29 cellular contexts compared by ENCODE assay signal in genomic region chr16:68503334-68503733, GRCh38. TPM values are rescaled to one million over a fixed set of nuclear protein-coding genes. Genes with fewer than 3 reads are reported as not detected.
DNase-seq lines count a peak whose midpoint lies in the region; ATAC-seq, FAIRE-seq and TF ChIP-seq lines count a peak whose summit lies in the region.
"Had no signal": no experiment of that assay in that cellular context is flagged by ENCODE, and none has a peak within 500 bp of the region (broad histone marks: within the 10 kb centered on the region; RNA-seq: fewer than 3 reads in every experiment).

No MANE protein-coding gene starts in this region.

- TF ChIP-seq POLR2A in A549 (IDR thresholded peaks at IDR 0.05; ENCODE audit: low read length) (no peak), transverse colon (IDR thresholded peaks at IDR 0.05) (no peak)

- TF ChIP-seq RAD21 in A549 (conservative IDR thresholded peaks at IDR 0.05 in 1 of 2, IDR thresholded peaks at IDR 0.05 in 1 of 2) = no peak

- H3K9me3 Mint-ChIP-seq in activated T-cell treated with anti-CD3 and anti-CD28 coated beads, Interleukin-2, amount 50 U/mL, for 72 hours = no peaks in the 10 kb centered on the region
- no peaks in the 10 kb centered on the region for H3K9me3 Mint-ChIP-seq in CD8-positive, alpha-beta memory T cell
- H3K9me3 Mint-ChIP-seq: CD4-positive, CD25-positive, alpha-beta regulatory T cell; naive B cell; stimulated activated naive CD8-positive, alpha-beta T cell treated with anti-CD3 and anti-CD28 coated beads, Interleukin-15, Interleukin-2, amounts not matched to agents 100 ng/mL and 50 ng/mL, for 24 hours; WTC11 had no signal

- no peaks in the 10 kb centered on the region for H3K27me3 ChIP-seq in CD8-positive, alpha-beta memory T cell (ENCODE audit: insufficient read depth, low read length, poor library complexity, severe bottlenecking)
- no peaks in the 10 kb centered on the region for H3K27me3 ChIP-seq in transverse colon

- no peak overlapping the region for H3K27ac Mint-ChIP-seq in activated T-cell treated with anti-CD3 and anti-CD28 coated beads, Interleukin-2, amount 50 U/mL, for 72 hours
- H3K27ac Mint-ChIP-seq in CD8-positive, alpha-beta memory T cell = peak overlapping the region in 1 of 8 donors; percentile 38
- H3K27ac Mint-ChIP-seq: CD4-positive, CD25-positive, alpha-beta regulatory T cell; naive B cell; stimulated activated naive CD8-positive, alpha-beta T cell treated with anti-CD3 and anti-CD28 coated beads, Interleukin-15, Interleukin-2, amounts not matched to agents 100 ng/mL and 50 ng/mL, for 24 hours; WTC11 had no signal

- peak in 1 of 2 experiments; percentile 33; a peak in 3 of 6 replicates for ATAC-seq in A549
- ATAC-seq in activated T-cell treated with anti-CD3 and anti-CD28 coated beads, Interleukin-2, amount 50 U/mL, for 72 hours (replicated peaks in 1 of 2) = no peak
- ATAC-seq: HepG2, WTC11 had no signal

- in situ Hi-C loops in transverse colon (cut with MboI; ENCODE audit: low pct_ligation_motif_present in 1 of 4, low pct_unique_long_range_greater_than_20kb in 1 of 4, low sequenced_read_pairs in 3 of 4) (loop anchor here in 2 of 4 donors (10.0 to 25.0 kb wide), 2 partner anchors 99 to 116 kb away; no protein-coding TSS in a partner anchor), G401 (cut with HindIII; ENCODE audit: low sequenced_read_pairs) (no loop called here)

- no peaks in the 10 kb centered on the region for H3K27me3 Mint-ChIP-seq in activated T-cell treated with anti-CD3 and anti-CD28 coated beads, Interleukin-2, amount 50 U/mL, for 72 hours (ENCODE audit: low read depth)
- no peaks in the 10 kb centered on the region for H3K27me3 Mint-ChIP-seq in CD8-positive, alpha-beta memory T cell
- H3K27me3 Mint-ChIP-seq: stimulated activated naive CD8-positive, alpha-beta T cell treated with anti-CD3 and anti-CD28 coated beads, Interleukin-15, Interleukin-2, amounts not matched to agents 100 ng/mL and 50 ng/mL, for 24 hours had no signal

- FAIRE-seq in A549 (lab: Jason Lieb, UNC) = no peak
- FAIRE-seq: GM12891, HepG2, RCC 7860 had no signal

- H3K27ac ChIP-seq in A549 (no peak overlapping the region), transverse colon (no peak overlapping the region)
- H3K27ac ChIP-seq in CD8-positive, alpha-beta memory T cell (ENCODE audit: low read depth, low read length) = no peak overlapping the region
- H3K27ac ChIP-seq: SK-N-MC had no signal

- TF ChIP-seq EP300 in A549 (IDR thresholded peaks at IDR 0.05) = no peak
- TF ChIP-seq EP300 in transverse colon (IDR thresholded peaks at IDR 0.05; ENCODE audit: low read depth) = no peak

- H3K4me1 ChIP-seq in A549 (no peaks in the 10 kb centered on the region), transverse colon (no peaks in the 10 kb centered on the region)
- H3K4me1 ChIP-seq in CD8-positive, alpha-beta memory T cell (ENCODE audit: insufficient read depth, low read length) = no peaks in the 10 kb centered on the region

- POLR2A ChIA-PET in A549 (lab: Yijun Ruan, JAX) = no interaction called here
- POLR2A ChIA-PET in CD8-positive, alpha-beta memory T cell (lab: Charles Lee) = no interaction called here

- intact Hi-C loops in transverse colon (cut with DNase I; ENCODE audit: low total_unique reads) = no loop called here

- no peaks in the 10 kb centered on the region for H3K4me1 Mint-ChIP-seq in activated T-cell treated with anti-CD3 and anti-CD28 coated beads, Interleukin-2, amount 50 U/mL, for 72 hours (ENCODE audit: low read depth)
- H3K4me1 Mint-ChIP-seq in CD8-positive, alpha-beta memory T cell = no peaks in the 10 kb centered on the region
- H3K4me1 Mint-ChIP-seq: CD4-positive, CD25-positive, alpha-beta regulatory T cell; naive B cell; WTC11 had no signal

- no peaks in the 10 kb centered on the region for H3K36me3 Mint-ChIP-seq in activated T-cell treated with anti-CD3 and anti-CD28 coated beads, Interleukin-2, amount 50 U/mL, for 72 hours (ENCODE audit: insufficient read depth in 2 of 2)
- H3K36me3 Mint-ChIP-seq in CD8-positive, alpha-beta memory T cell = peaks cover 0 to 3% (median 0%) of the 10 kb centered on the region in 3 donors
- H3K36me3 Mint-ChIP-seq: CD4-positive, CD25-positive, alpha-beta regulatory T cell; naive B cell; WTC11 had no signal

- no peak overlapping the region for H3K4me3 Mint-ChIP-seq in activated T-cell treated with anti-CD3 and anti-CD28 coated beads, Interleukin-2, amount 50 U/mL, for 72 hours
- H3K4me3 Mint-ChIP-seq in CD8-positive, alpha-beta memory T cell = no peak overlapping the region
- H3K4me3 Mint-ChIP-seq: CD4-positive, CD25-positive, alpha-beta regulatory T cell; naive B cell; stimulated activated naive CD8-positive, alpha-beta T cell treated with anti-CD3 and anti-CD28 coated beads, Interleukin-15, Interleukin-2, amounts not matched to agents 100 ng/mL and 50 ng/mL, for 24 hours; WTC11 had no signal

- DNase-seq in A549 (ENCODE audit: low read depth in 1 of 2, low spot score in 1 of 2) (no peak), GM03348 (ENCODE audit: low spot score) (peak; percentile 44), RKO (ENCODE audit: low spot score) (peak; percentile 11), hepatic stellate cell (ENCODE audit: low spot score) (peak; percentile 51), transverse colon (no peak), G401 (ENCODE audit: low spot score) (no peak)
- no peak for DNase-seq in activated T-cell treated with anti-CD3 and anti-CD28 coated beads, Interleukin-2, amount 50 U/mL, for 72 hours
- DNase-seq in CD8-positive, alpha-beta memory T cell = no peak
- DNase-seq: activated CD4-positive, alpha-beta T cell treated with anti-CD3 and anti-CD28 coated beads, Interleukin-2, amount 50 U/mL, for 48 hours; activated effector memory CD4-positive, alpha-beta T cell treated with Interleukin-2 at 50 U/mL for 16 hours; CD4-positive, CD25-positive, alpha-beta regulatory T cell; DMS 273 treated with DMSO at 0.1 percent for 48 hours; effector CD4-positive, alpha-beta T cell; left cardiac atrium; naive B cell; NCI-H1436; NCI-H2107; NCI-H510A; occipital lobe; retina; stimulated activated CD4-positive, alpha-beta T cell treated with anti-CD3 and anti-CD28 coated beads, Interleukin-4, amount 100 ng/mL, for 24 hours; trophoblast cell had no signal

- CTCF ChIA-PET in A549 (lab: Yijun Ruan, JAX) = interaction anchor here (1.8 kb wide), 1 partner anchor 17 kb away, joined by 4 read pairs; no protein-coding TSS in a partner anchor
- CTCF ChIA-PET in CD8-positive, alpha-beta memory T cell (lab: Charles Lee) = no interaction called here

- H3K9me3 ChIP-seq in A549 (no peaks in the 10 kb centered on the region), transverse colon (no peaks in the 10 kb centered on the region)
- no peaks in the 10 kb centered on the region for H3K9me3 ChIP-seq in CD8-positive, alpha-beta memory T cell (ENCODE audit: low read length)

- H3K4me2 ChIP-seq in A549 = no peak overlapping the region

- H3K36me3 ChIP-seq in CD8-positive, alpha-beta memory T cell (ENCODE audit: insufficient read depth, low read length) = no peaks in the 10 kb centered on the region
- H3K36me3 ChIP-seq in transverse colon = no peaks in the 10 kb centered on the region

- WGBS in A549 (ENCODE audit: missing lambda C conversion rate) = 0% methylated on average over 3 of the region's 3 CpGs
- WGBS in transverse colon (ENCODE audit: low coverage in 1 of 2), 2 donors = 86% methylated on average over 3 of the region's 3 CpGs; no CpG with 5 or more reads in 1 of the 2 donors

- H3K4me3 ChIP-seq in A549 (no peak overlapping the region), transverse colon (no peak overlapping the region)
- H3K4me3 ChIP-seq in CD8-positive, alpha-beta memory T cell (ENCODE audit: low read length) = no peak overlapping the region
- H3K4me3 ChIP-seq: SK-N-MC had no signal

- TF ChIP-seq CTCF in A549 (IDR thresholded peaks at IDR 0.05) (no peak), transverse colon (IDR thresholded peaks at IDR 0.05) (no peak)

TF ChIP-seq in A549, 52 proteins besides CTCF, POLR2A, EP300 and RAD21:
- TF ChIP-seq SMC3 (IDR thresholded peaks at IDR 0.05) (no peak), KDM5A (IDR thresholded peaks at IDR 0.05) (no peak), ZSCAN20 (CRISPR knock-in tag; IDR thresholded peaks at IDR 0.05) (no peak), FOSL2 (IDR thresholded peaks at IDR 0.05) (no peak), FOSL2 (CRISPR knock-in tag; IDR thresholded peaks at IDR 0.05) (0 out of 2 replicates have a peak, but pooled peaks have one; percentile 16)
TF ChIP-seq in A549: peak in this region for 1.

RNA-seq across cellular contexts. Expression of gene ZFP90, which starts 35.8 kb away (rescaled TPM):
- polyA plus RNA-seq in A549 (2011; rRNA removed) (21.6 and 31.9 TPM in 2 replicates), A549 (2017; fragmentation: RNase III; extraction: RNeasy Plus Mini Kit Qiagen cat#74134 plus additional on column Dnase treatment) (11.6 to 15.1 TPM (median 13.8 TPM) in 3 replicates)
- 6.0 and 7.6 TPM in 2 replicates for polyA plus RNA-seq in A549 (2012; cell fraction: cytosol; rRNA removed)
- 4.5 and 7.9 TPM in 2 replicates for polyA plus RNA-seq in A549 (2012; cell fraction: nucleus; rRNA removed)
- polyA minus RNA-seq in A549 (2011; rRNA and poly(A)+ RNA removed) = 13.3 and 14.3 TPM in 2 replicates
- 10 to 100 TPM; 47.1 to 51.1 TPM for total RNA-seq in activated T-cell treated with anti-CD3 and anti-CD28 coated beads, Interleukin-2, amount 50 U/mL, for 72 hours
- 10 to 100 TPM; 22.4 to 24.3 TPM for total RNA-seq in CD8-positive, alpha-beta memory T cell
- polyA plus RNA-seq in CD8-positive, alpha-beta memory T cell = 24.0 TPM
- total RNA-seq in transverse colon = 10 to 100 TPM; 10.1 to 78.2 (median 16.4) TPM
- 32.5 and 37.0 TPM in 2 replicates for total RNA-seq in G401 (2014; rRNA removed; shearing (Covaris generic))

RNA-seq across cellular contexts. Expression of gene SMPD3, which starts 55.0 kb away (rescaled TPM):
- polyA plus RNA-seq in A549 (2011; rRNA removed) = 0.04 and 0.07 TPM in 2 replicates
- 0.13 and 0.17 TPM in 2 replicates for polyA plus RNA-seq in A549 (2012; cell fraction: cytosol; rRNA removed)
- 0.36 and 0.41 TPM in 2 replicates for polyA plus RNA-seq in A549 (2012; cell fraction: nucleus; rRNA removed)
- 0.12 to 0.24 TPM (median 0.13 TPM) in 3 replicates for polyA plus RNA-seq in A549 (2017; fragmentation: RNase III; extraction: RNeasy Plus Mini Kit Qiagen cat#74134 plus additional on column Dnase treatment)
- 0.19 TPM in 1 of 2 replicates, not detected in the other for polyA minus RNA-seq in A549 (2011; rRNA and poly(A)+ RNA removed)
- under 1 TPM in 1 of 2 donors, not detected in 1; 0.19 TPM for total RNA-seq in activated T-cell treated with anti-CD3 and anti-CD28 coated beads, Interleukin-2, amount 50 U/mL, for 72 hours
- under 1 TPM; 0.15 to 0.22 TPM for total RNA-seq in CD8-positive, alpha-beta memory T cell
- polyA plus RNA-seq in CD8-positive, alpha-beta memory T cell = 1.6 TPM
- total RNA-seq in transverse colon = 100 to 1,000 TPM in 1 of 4 donors, 10 to 100 TPM in 3; 51.1 to 168 (median 68.9) TPM
- 0.03 and 0.18 TPM in 2 replicates for total RNA-seq in G401 (2014; rRNA removed; shearing (Covaris generic))
- total RNA-seq: chondrocyte had no signal

Comparison
In these comparisons a context has a peak if more than half of its experiments do, and no peak if none do; other contexts are left out.
1. DNase-seq: peak in GM03348 (single experiment), RKO (single experiment) and hepatic stellate cell (single experiment); none in A549 (0 of 2), activated T-cell treated with anti-CD3 and anti-CD28 coated beads, Interleukin-2, amount 50 U/mL, for 72 hours (0 of 2), CD8-positive, alpha-beta memory T cell (0 of 5), transverse colon (single experiment) and G401 (single experiment).
2. RNA of gene SMPD3, which starts 55.0 kb away (total RNA-seq): 51.1 to 168 TPM in transverse colon; 0.15 to 0.22 TPM in CD8-positive, alpha-beta memory T cell, 0.19 TPM in activated T-cell treated with anti-CD3 and anti-CD28 coated beads, Interleukin-2, amount 50 U/mL, for 72 hours and 0.03 to 0.18 TPM in G401; every median in the first group is over 10 times any median in the second.